1 cellular context compared by ENCODE assay signal in the genomic region with DNA sequence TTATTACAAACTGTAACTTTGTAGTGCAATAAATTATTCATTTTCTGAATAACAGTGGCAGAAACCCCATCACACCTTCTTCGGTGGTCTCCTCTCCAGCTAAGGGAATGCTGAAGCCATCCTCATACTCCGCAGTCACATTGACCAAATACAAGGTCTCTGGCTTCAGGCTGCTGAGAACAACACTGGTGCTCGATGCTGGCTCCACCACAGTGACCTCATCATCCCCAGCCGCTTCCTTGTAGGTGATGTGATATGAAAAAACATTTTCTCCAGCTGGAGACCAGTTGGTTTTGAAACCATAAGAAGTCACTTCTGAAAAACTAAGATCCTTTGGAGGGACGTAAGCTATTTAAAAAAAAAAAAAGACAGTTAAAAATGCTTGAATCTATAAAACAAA.
TF ChIP-seq lines count a peak whose summit lies in the region.

No MANE protein-coding gene starts in this region.

TF ChIP-seq in GM12878, 131 proteins besides CTCF, POLR2A, EP300 and RAD21:
- TF ChIP-seq SREBF1 (IDR thresholded peaks at IDR 0.05; ENCODE audit: low read length): no peak
- no peak for TF ChIP-seq SUZ12 (IDR thresholded peaks at IDR 0.05; ENCODE audit: unreplicated experiment)
- TF ChIP-seq, protein P1, sequence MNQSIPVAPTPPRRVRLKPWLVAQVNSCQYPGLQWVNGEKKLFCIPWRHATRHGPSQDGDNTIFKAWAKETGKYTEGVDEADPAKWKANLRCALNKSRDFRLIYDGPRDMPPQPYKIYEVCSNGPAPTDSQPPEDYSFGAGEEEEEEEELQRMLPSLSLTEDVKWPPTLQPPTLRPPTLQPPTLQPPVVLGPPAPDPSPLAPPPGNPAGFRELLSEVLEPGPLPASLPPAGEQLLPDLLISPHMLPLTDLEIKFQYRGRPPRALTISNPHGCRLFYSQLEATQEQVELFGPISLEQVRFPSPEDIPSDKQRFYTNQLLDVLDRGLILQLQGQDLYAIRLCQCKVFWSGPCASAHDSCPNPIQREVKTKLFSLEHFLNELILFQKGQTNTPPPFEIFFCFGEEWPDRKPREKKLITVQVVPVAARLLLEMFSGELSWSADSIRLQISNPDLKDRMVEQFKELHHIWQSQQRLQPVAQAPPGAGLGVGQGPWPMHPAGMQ (IDR thresholded peaks at IDR 0.05; ENCODE audit: borderline replicate concordance): no peak
- TF ChIP-seq NRF1 (conservative IDR thresholded peaks at IDR 0.05; ENCODE audit: low read depth, low read length): no peak
- no peak for TF ChIP-seq GABPA (IDR thresholded peaks at IDR 0.05; ENCODE audit: low read depth)
- no peak for TF ChIP-seq NFIC (IDR thresholded peaks at IDR 0.05; ENCODE audit: low read depth, low read length)
- TF ChIP-seq, protein P2, sequence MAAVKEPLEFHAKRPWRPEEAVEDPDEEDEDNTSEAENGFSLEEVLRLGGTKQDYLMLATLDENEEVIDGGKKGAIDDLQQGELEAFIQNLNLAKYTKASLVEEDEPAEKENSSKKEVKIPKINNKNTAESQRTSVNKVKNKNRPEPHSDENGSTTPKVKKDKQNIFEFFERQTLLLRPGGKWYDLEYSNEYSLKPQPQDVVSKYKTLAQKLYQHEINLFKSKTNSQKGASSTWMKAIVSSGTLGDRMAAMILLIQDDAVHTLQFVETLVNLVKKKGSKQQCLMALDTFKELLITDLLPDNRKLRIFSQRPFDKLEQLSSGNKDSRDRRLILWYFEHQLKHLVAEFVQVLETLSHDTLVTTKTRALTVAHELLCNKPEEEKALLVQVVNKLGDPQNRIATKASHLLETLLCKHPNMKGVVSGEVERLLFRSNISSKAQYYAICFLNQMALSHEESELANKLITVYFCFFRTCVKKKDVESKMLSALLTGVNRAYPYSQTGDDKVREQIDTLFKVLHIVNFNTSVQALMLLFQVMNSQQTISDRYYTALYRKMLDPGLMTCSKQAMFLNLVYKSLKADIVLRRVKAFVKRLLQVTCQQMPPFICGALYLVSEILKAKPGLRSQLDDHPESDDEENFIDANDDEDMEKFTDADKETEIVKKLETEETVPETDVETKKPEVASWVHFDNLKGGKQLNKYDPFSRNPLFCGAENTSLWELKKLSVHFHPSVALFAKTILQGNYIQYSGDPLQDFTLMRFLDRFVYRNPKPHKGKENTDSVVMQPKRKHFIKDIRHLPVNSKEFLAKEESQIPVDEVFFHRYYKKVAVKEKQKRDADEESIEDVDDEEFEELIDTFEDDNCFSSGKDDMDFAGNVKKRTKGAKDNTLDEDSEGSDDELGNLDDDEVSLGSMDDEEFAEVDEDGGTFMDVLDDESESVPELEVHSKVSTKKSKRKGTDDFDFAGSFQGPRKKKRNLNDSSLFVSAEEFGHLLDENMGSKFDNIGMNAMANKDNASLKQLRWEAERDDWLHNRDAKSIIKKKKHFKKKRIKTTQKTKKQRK (IDR thresholded peaks at IDR 0.05; ENCODE audit: low read depth, low read length): no peak
- TF ChIP-seq BACH1 (IDR thresholded peaks at IDR 0.05; ENCODE audit: borderline replicate concordance): no peak
- no peak for TF ChIP-seq CREB1 (IDR thresholded peaks at IDR 0.05; ENCODE audit: low read depth)
- no peak for TF ChIP-seq ASH2L (IDR thresholded peaks at IDR 0.05; ENCODE audit: borderline replicate concordance, low read depth)
TF ChIP-seq in GM12878: peak in this region for 0.
